In genomic region chr1:1630965-1631792, GRCh38 we compare ENCODE assay signal across 9 cellular contexts. TPM values are rescaled to one million over a fixed set of nuclear protein-coding genes. Genes with fewer than 3 reads are reported as not detected.
A peak's percentile ranks its signal among the peaks of the same experiment; 100 is the strongest.
DNase-seq lines count a peak whose midpoint lies in the region; ATAC-seq and TF ChIP-seq lines count a peak whose summit lies in the region.
"Had no signal": no experiment of that assay in that cellular context is flagged by ENCODE, and none has a peak within 500 bp of the region (broad histone marks: within the 10 kb centered on the region; RNA-seq: fewer than 3 reads in every experiment).

No MANE protein-coding gene starts in this region.

- H3K4me1 Mint-ChIP-seq in GM23338, result no peaks in the 10 kb centered on the region

- peak; percentile 56 for DNase-seq in GM23338 (ENCODE audit: low spot score)
- DNase-seq in activated CD8-positive, alpha-beta memory T cell treated with anti-CD3 and anti-CD28 coated beads, Interleukin-2, amount 50 U/mL, for 4 hours, result peak; percentile 44
- DNase-seq in heart left ventricle, result peak; percentile 80 to 87 (median 83)
- peak; percentile 82 to 88 for DNase-seq in psoas muscle
- no peak for DNase-seq in NCI-H187 treated with DMSO at 0.1 percent for 48 hours (lab: John Stamatoyannopoulos, UW)

- H3K36me3 ChIP-seq in GM23338 (ENCODE audit: insufficient read depth) (no peaks in the 10 kb centered on the region), heart left ventricle (peaks cover 0 to 33% (median 8%) of the 10 kb centered on the region in 9 donors), psoas muscle (ENCODE audit: insufficient read depth in 1 of 2, low read depth in 1 of 2) (peaks cover 4 to 32% of the 10 kb centered on the region in 2 donors)

- H3K9me3 ChIP-seq in heart left ventricle (no peaks in the 10 kb centered on the region), psoas muscle (no peaks in the 10 kb centered on the region)

- H3K27ac Mint-ChIP-seq in GM23338, result no peak overlapping the region
- H3K27ac Mint-ChIP-seq: type B pancreatic cell had no signal

- H3K9me3 Mint-ChIP-seq in GM23338, result no peaks in the 10 kb centered on the region; the same call in 2 of the 3 replicates
- H3K9me3 Mint-ChIP-seq: type B pancreatic cell had no signal

- H3K4me3 Mint-ChIP-seq in GM23338, result peak overlapping the region; percentile 66
- H3K4me3 Mint-ChIP-seq: type B pancreatic cell had no signal

- H3K36me3 Mint-ChIP-seq in GM23338 (ENCODE audit: low read depth), result no peaks in the 10 kb centered on the region; the same call in 2 of the 3 replicates
- H3K36me3 Mint-ChIP-seq: type B pancreatic cell had no signal

- intact Hi-C loops in heart left ventricle (cut with DNase I) (loop anchor here in 1 of 10 donors (2.0 kb wide), 1 partner anchor 16 kb away; the partner anchor contains the start of gene MIB2), psoas muscle (cut with DNase I) (no loop called here)

- WGBS in heart left ventricle, 4 donors, result 22 to 34% (median 26%) methylated on average over 29 to 79 of the region's 79 CpGs
- WGBS in psoas muscle, 3 donors, result 1 to 2% (median 2%) methylated on average over 48 to 79 of the region's 79 CpGs

- 0 out of 2 replicates have a peak, but pooled peaks cover 3% of the 10 kb centered on the region for H3F3A ChIP-seq in GM23338 (replicated peaks; ENCODE audit: low read depth)

- H3K27me3 Mint-ChIP-seq in GM23338 (ENCODE audit: insufficient read depth, low read depth, poor library complexity), result peaks cover 11% of the 10 kb centered on the region

- H3K79me2 ChIP-seq in GM23338 (replicated peaks; ENCODE audit: insufficient read depth), result no peaks in the 10 kb centered on the region

- H3K27me3 ChIP-seq in GM23338 (ENCODE audit: insufficient read depth) (peaks cover 19% of the 10 kb centered on the region), heart left ventricle (peaks cover 0 to 29% (median 8%) of the 10 kb centered on the region in 9 donors), psoas muscle (ENCODE audit: insufficient read depth in 3 of 3, low read length in 2 of 3) (peaks cover 0 to 2% (median 0%) of the 10 kb centered on the region in 3 donors)

- H3K4me3 ChIP-seq in GM23338, result peak overlapping the region; percentile 54
- H3K4me3 ChIP-seq in heart left ventricle, result peak overlapping the region; percentile 23 to 57 (median 42)
- peak overlapping the region; percentile 30 for H3K4me3 ChIP-seq in psoas muscle

- TF ChIP-seq POLR2A in heart left ventricle (IDR thresholded peaks at IDR 0.05), result no peak

- H3K27ac ChIP-seq in GM23338 (ENCODE audit: low read depth), result no peak overlapping the region
- H3K27ac ChIP-seq in heart left ventricle, result peak overlapping the region; percentile 47 to 94 (median 80)
- peak overlapping the region; percentile 1 for H3K27ac ChIP-seq in psoas muscle

- H3K4me1 ChIP-seq in GM23338 (ENCODE audit: insufficient read depth) (no peaks in the 10 kb centered on the region), heart left ventricle (peaks cover 0 to 25% (median 5%) of the 10 kb centered on the region in 12 donors), psoas muscle (peaks cover 3% of the 10 kb centered on the region)

- H4K20me1 ChIP-seq in GM23338 (replicated peaks; ENCODE audit: insufficient read depth), result no peaks in the 10 kb centered on the region

- ATAC-seq in GM23338 (peak; percentile 0; the same call in 2 of the 3 replicates), heart left ventricle (peak in 3 of 4 donors; percentile 33 to 58 (median 53)), psoas muscle (peak; percentile 67 to 83 (median 79)), GM21529 (IDR thresholded peaks at IDR 0.05; ENCODE audit: unreplicated experiment) (no peak), GM19035 (IDR thresholded peaks at IDR 0.05; ENCODE audit: unreplicated experiment) (no peak), HG03460 (IDR thresholded peaks at IDR 0.05; ENCODE audit: unreplicated experiment) (no peak)

- no peaks in the 10 kb centered on the region for H3K9me2 ChIP-seq in GM23338 (ENCODE audit: insufficient read depth)

- no peak for TF ChIP-seq CTCF in GM23338 (conservative IDR thresholded peaks at IDR 0.05; ENCODE audit: low read depth in 2 of 2)
- TF ChIP-seq CTCF in heart left ventricle (IDR thresholded peaks at IDR 0.05), result no peak
- no peak for TF ChIP-seq CTCF in psoas muscle (IDR thresholded peaks at IDR 0.05)

- peak overlapping the region; percentile 86 for H3K4me2 ChIP-seq in GM23338

- H2AFZ ChIP-seq in GM23338, result no peak overlapping the region

TF ChIP-seq in GM23338, 12 proteins besides CTCF, POLR2A, EP300 and RAD21:
- TF ChIP-seq JUNB (IDR thresholded peaks at IDR 0.05; ENCODE audit: unreplicated experiment) (no peak), EZH2 (IDR thresholded peaks at IDR 0.05; ENCODE audit: low read depth, unreplicated experiment) (no peak)

RNA-seq across cellular contexts. Expression of gene MMP23B, which starts 0.8 kb away (rescaled TPM):
- 12.5 and 15.8 TPM in 2 replicates for total RNA-seq in GM23338 (2014; rRNA removed; shearing (Covaris generic))
- polyA plus RNA-seq in GM23338 (2016; fragmentation: Nextera tagmentation; extraction: Ambion mirVana), result 15.0 and 16.2 TPM in 2 replicates
- 100 to 1,000 TPM in 1 of 9 donors, 10 to 100 TPM in 8; 35.4 to 128 (median 59.0) TPM for total RNA-seq in heart left ventricle
- 10 to 100 TPM; 10.4 to 85.9 TPM for polyA plus RNA-seq in heart left ventricle
- total RNA-seq in psoas muscle, result 1 to 10 TPM in 1 of 4 donors, under 1 TPM in 2, not detected in 1; 0.32 to 1.8 (median 0.64) TPM
- under 1 TPM in 2 of 3 donors, not detected in 1; 0.25 to 0.29 TPM for polyA plus RNA-seq in psoas muscle

RNA-seq across cellular contexts. Expression of gene MIB2, which starts 15.9 kb away (rescaled TPM):
- total RNA-seq in GM23338 (2014; rRNA removed; shearing (Covaris generic)), result 57.3 and 82.6 TPM in 2 replicates
- 104 and 120 TPM in 2 replicates for polyA plus RNA-seq in GM23338 (2016; fragmentation: Nextera tagmentation; extraction: Ambion mirVana)
- 100 to 1,000 TPM in 1 of 9 donors, 10 to 100 TPM in 8; 59.2 to 114 (median 76.3) TPM for total RNA-seq in heart left ventricle
- polyA plus RNA-seq in heart left ventricle, result 100 to 1,000 TPM in 1 of 2 donors, 10 to 100 TPM in 1; 40.7 to 121 TPM
- 100 to 1,000 TPM in 1 of 4 donors, 10 to 100 TPM in 3; 66.5 to 106 (median 75.4) TPM for total RNA-seq in psoas muscle
- polyA plus RNA-seq in psoas muscle, result 10 to 100 TPM; 41.8 to 80.5 (median 78.7) TPM

RNA-seq across cellular contexts. Expression of gene CDK11B, which starts 27.6 kb away (rescaled TPM):
- total RNA-seq in GM23338 (2014; rRNA removed; shearing (Covaris generic)), result 19.8 and 22.4 TPM in 2 replicates
- polyA plus RNA-seq in GM23338 (2016; fragmentation: Nextera tagmentation; extraction: Ambion mirVana), result 76.7 and 82.1 TPM in 2 replicates
- total RNA-seq in heart left ventricle, result 10 to 100 TPM; 20.4 to 30.9 (median 24.5) TPM
- 10 to 100 TPM; 34.9 to 39.4 TPM for polyA plus RNA-seq in heart left ventricle
- 10 to 100 TPM; 30.6 to 43.0 (median 36.4) TPM for total RNA-seq in psoas muscle
- 10 to 100 TPM; 42.1 to 72.8 (median 55.2) TPM for polyA plus RNA-seq in psoas muscle

RNA-seq across cellular contexts. Expression of gene FNDC10, which starts 31.2 kb away (rescaled TPM):
- total RNA-seq in GM23338 (2014; rRNA removed; shearing (Covaris generic)), result 11.1 and 15.1 TPM in 2 replicates
- polyA plus RNA-seq in GM23338 (2016; fragmentation: Nextera tagmentation; extraction: Ambion mirVana), result 7.7 and 8.6 TPM in 2 replicates
- 1 to 10 TPM; 1.9 to 6.7 (median 3.6) TPM for total RNA-seq in heart left ventricle
- 1 to 10 TPM; 1.1 to 4.6 TPM for polyA plus RNA-seq in heart left ventricle
- total RNA-seq in psoas muscle, result under 1 TPM in 3 of 4 donors, not detected in 1; 0.44 to 0.89 (median 0.82) TPM
- under 1 TPM; 0.15 to 0.96 (median 0.34) TPM for polyA plus RNA-seq in psoas muscle

RNA-seq across cellular contexts. Expression of gene SSU72, which starts 56.5 kb away (rescaled TPM):
- total RNA-seq in GM23338 (2014; rRNA removed; shearing (Covaris generic)), result 148 and 163 TPM in 2 replicates
- polyA plus RNA-seq in GM23338 (2016; fragmentation: Nextera tagmentation; extraction: Ambion mirVana) (244 and 248 TPM in 2 replicates), heart left ventricle (100 to 1,000 TPM; 113 to 138 TPM), psoas muscle (100 to 1,000 TPM; 137 to 207 (median 192) TPM)
- total RNA-seq in heart left ventricle (100 to 1,000 TPM in 5 of 9 donors, 10 to 100 TPM in 4; 76.3 to 160 (median 106) TPM), psoas muscle (100 to 1,000 TPM; 130 to 185 (median 167) TPM)

Comparison
In these comparisons a context has a peak if more than half of its experiments do, and no peak if none do; other contexts are left out.
1. ATAC-seq: peak in GM23338 (single experiment), heart left ventricle (3 of 4) and psoas muscle (4 of 4); none in GM21529 (single experiment), GM19035 (single experiment) and HG03460 (single experiment).
2. Peak in every context shown above with its lines, with median percentiles within 50 percentile points of each other: H3K4me3 ChIP-seq.